1 cellular context compared by ENCODE assay signal in the genomic region with DNA sequence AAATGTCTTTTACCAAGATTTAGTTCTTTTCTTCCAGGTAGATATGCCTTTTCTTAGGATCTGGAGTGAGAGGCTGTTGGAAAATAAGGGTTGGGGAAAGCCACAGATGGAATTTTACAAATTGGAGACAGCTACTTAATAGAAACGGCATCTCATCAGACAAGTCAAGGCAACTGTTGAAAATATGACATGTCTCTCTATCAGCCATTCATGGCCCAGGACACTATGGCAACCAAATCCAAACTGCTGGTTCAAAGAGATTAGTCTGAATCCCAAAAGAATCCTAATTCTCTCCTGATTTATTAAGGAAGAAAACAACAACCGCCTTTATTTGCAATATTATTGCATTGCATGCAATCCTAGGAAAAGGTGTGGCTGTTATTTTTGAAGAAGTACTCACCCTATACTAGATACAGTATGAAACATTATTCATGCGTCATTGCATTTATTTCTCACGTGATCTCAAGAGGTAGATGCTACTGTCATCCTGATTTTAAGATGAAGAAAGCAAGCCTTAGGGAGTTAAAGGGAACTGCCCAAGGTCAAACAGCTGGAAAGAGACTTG.
TF ChIP-seq lines count a peak whose summit lies in the region.

No MANE protein-coding gene starts in this region.

TF ChIP-seq in GM23338, 12 proteins besides CTCF, POLR2A, EP300 and RAD21 (continued from another document):
- TF ChIP-seq, protein P1, sequence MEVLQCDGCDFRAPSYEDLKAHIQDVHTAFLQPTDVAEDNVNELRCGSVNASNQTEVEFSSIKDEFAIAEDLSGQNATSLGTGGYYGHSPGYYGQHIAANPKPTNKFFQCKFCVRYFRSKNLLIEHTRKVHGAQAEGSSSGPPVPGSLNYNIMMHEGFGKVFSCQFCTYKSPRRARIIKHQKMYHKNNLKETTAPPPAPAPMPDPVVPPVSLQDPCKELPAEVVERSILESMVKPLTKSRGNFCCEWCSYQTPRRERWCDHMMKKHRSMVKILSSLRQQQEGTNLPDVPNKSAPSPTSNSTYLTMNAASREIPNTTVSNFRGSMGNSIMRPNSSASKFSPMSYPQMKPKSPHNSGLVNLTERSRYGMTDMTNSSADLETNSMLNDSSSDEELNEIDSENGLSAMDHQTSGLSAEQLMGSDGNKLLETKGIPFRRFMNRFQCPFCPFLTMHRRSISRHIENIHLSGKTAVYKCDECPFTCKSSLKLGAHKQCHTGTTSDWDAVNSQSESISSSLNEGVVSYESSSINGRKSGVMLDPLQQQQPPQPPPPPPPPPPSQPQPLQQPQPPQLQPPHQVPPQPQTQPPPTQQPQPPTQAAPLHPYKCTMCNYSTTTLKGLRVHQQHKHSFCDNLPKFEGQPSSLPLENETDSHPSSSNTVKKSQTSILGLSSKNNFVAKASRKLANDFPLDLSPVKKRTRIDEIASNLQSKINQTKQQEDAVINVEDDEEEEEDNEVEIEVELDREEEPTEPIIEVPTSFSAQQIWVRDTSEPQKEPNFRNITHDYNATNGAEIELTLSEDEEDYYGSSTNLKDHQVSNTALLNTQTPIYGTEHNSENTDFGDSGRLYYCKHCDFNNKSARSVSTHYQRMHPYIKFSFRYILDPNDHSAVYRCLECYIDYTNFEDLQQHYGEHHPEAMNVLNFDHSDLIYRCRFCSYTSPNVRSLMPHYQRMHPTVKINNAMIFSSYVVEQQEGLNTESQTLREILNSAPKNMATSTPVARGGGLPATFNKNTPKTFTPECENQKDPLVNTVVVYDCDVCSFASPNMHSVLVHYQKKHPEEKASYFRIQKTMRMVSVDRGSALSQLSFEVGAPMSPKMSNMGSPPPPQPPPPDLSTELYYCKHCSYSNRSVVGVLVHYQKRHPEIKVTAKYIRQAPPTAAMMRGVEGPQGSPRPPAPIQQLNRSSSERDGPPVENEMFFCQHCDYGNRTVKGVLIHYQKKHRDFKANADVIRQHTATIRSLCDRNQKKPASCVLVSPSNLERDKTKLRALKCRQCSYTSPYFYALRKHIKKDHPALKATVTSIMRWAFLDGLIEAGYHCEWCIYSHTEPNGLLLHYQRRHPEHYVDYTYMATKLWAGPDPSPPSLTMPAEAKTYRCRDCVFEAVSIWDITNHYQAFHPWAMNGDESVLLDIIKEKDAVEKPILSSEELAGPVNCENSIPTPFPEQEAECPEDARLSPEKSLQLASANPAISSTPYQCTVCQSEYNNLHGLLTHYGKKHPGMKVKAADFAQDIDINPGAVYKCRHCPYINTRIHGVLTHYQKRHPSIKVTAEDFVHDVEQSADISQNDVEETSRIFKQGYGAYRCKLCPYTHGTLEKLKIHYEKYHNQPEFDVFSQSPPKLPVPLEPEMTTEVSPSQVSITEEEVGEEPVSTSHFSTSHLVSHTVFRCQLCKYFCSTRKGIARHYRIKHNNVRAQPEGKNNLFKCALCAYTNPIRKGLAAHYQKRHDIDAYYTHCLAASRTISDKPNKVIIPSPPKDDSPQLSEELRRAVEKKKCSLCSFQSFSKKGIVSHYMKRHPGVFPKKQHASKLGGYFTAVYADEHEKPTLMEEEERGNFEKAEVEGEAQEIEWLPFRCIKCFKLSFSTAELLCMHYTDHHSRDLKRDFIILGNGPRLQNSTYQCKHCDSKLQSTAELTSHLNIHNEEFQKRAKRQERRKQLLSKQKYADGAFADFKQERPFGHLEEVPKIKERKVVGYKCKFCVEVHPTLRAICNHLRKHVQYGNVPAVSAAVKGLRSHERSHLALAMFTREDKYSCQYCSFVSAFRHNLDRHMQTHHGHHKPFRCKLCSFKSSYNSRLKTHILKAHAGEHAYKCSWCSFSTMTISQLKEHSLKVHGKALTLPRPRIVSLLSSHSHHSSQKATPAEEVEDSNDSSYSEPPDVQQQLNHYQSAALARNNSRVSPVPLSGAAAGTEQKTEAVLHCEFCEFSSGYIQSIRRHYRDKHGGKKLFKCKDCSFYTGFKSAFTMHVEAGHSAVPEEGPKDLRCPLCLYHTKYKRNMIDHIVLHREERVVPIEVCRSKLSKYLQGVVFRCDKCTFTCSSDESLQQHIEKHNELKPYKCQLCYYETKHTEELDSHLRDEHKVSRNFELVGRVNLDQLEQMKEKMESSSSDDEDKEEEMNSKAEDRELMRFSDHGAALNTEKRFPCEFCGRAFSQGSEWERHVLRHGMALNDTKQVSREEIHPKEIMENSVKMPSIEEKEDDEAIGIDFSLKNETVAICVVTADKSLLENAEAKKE (CRISPR knock-in tag; IDR thresholded peaks at IDR 0.05), result no peak
- no peak for TF ChIP-seq JUNB (IDR thresholded peaks at IDR 0.05; ENCODE audit: unreplicated experiment)
- no peak for TF ChIP-seq STAT1 (IDR thresholded peaks at IDR 0.05; ENCODE audit: unreplicated experiment)
